14 cellular contexts compared by ENCODE assay signal in the genomic region with DNA sequence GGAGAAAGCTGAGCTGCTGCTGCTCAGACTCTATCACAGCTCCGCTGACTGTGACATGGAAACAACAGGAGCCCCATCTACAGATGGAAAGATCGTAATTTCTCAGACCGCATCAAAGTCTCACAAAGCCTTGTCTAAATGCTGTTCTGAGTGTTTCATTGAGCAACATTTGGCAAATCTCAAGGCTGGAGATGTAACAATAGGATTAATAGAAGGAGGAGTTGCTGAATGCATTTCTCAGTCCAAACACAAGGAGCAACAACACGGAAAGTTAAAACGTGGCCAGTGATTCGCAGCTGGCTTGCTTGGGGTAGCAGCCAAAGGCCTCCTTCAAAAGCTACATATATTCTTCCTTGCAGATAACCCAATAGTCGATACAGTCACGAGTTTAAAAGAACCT. TPM values are rescaled to one million over a fixed set of nuclear protein-coding genes. Genes with fewer than 3 reads are reported as not detected.
DNase-seq lines count a peak whose midpoint lies in the region; ATAC-seq, FAIRE-seq and TF ChIP-seq lines count a peak whose summit lies in the region.
"Had no signal": no experiment of that assay in that cellular context is flagged by ENCODE, and none has a peak within 500 bp of the region (broad histone marks: within the 10 kb centered on the region; RNA-seq: fewer than 3 reads in every experiment).

No MANE protein-coding gene starts in this region.

- H3K4me2 ChIP-seq in keratinocyte (ENCODE audit: control insufficient read depth, extremely low read depth, insufficient read depth, low read depth, low read length) (peak overlapping the region; percentile 27), MM.1S (ENCODE audit: low read depth, low read length) (no peak overlapping the region)

- H3K9ac ChIP-seq in keratinocyte (ENCODE audit: control insufficient read depth, extremely low read depth, insufficient read depth, low read length) (no peak overlapping the region), MM.1S (ENCODE audit: low read length) (no peak overlapping the region)

- FAIRE-seq in keratinocyte (lab: Jason Lieb, UNC): no peak

- dilution Hi-C loops in keratinocyte (cut with MboI; ENCODE audit: extremely low pct_ligation_motif_present, low sequenced_read_pairs): no loop called here

- H3K9me3 ChIP-seq in keratinocyte (ENCODE audit: control insufficient read depth, low read depth, low read length) (no peaks in the 10 kb centered on the region), aorta (ENCODE audit: control insufficient read depth, low read length) (no peaks in the 10 kb centered on the region), MM.1S (replicated peaks; ENCODE audit: insufficient read depth, low read length) (no peaks in the 10 kb centered on the region)
- H3K9me3 ChIP-seq: tibial nerve had no signal

- no peaks in the 10 kb centered on the region for H3K79me2 ChIP-seq in keratinocyte (ENCODE audit: control insufficient read depth, insufficient read depth, low read length)
- H3K79me2 ChIP-seq in MM.1S (ENCODE audit: low read length): no peaks in the 10 kb centered on the region

- intact Hi-C loops in Right ventricle myocardium inferior (cut with DNase I): no loop called here
- intact Hi-C loops in cardiac septum (cut with DNase I): no loop called here
- intact Hi-C loops in aorta (cut with DNase I): no loop called here

- no peaks in the 10 kb centered on the region for H3K9me2 ChIP-seq in MM.1S (replicated peaks; ENCODE audit: insufficient read depth, low read length)

- no peaks in the 10 kb centered on the region for H4K20me1 ChIP-seq in keratinocyte (ENCODE audit: control insufficient read depth, extremely low read depth, insufficient read depth, low read length)
- no peaks in the 10 kb centered on the region for H4K20me1 ChIP-seq in MM.1S (ENCODE audit: insufficient read depth, low read length)

- H3K27me3 ChIP-seq in keratinocyte (ENCODE audit: control insufficient read depth, extremely low read depth, insufficient read depth, low read length): no peaks in the 10 kb centered on the region
- H3K27me3 ChIP-seq in aorta (ENCODE audit: control insufficient read depth in 1 of 2, insufficient read depth in 2 of 2, low read length in 1 of 2): no peaks in the 10 kb centered on the region
- H3K27me3 ChIP-seq in MM.1S (replicated peaks; ENCODE audit: insufficient read depth, low read length): no peaks in the 10 kb centered on the region
- H3K27me3 ChIP-seq: tibial nerve had no signal

- ATAC-seq in Right ventricle myocardium inferior: peak; percentile 74
- ATAC-seq in aorta (ENCODE audit: low FRiP score): peak; percentile 59
- no peak for ATAC-seq in HG03565 (IDR thresholded peaks at IDR 0.05; ENCODE audit: unreplicated experiment)

- DNase-seq in Right ventricle myocardium inferior (ENCODE audit: missing footprints): no peak
- no peak for DNase-seq in cardiac septum (ENCODE audit: low spot score)
- DNase-seq in cardiac fibroblast (ENCODE audit: low read depth in 2 of 2): peak; percentile 51 to 54
- no peak for DNase-seq in keratinocyte (ENCODE audit: low read depth, low spot score)
- DNase-seq in aorta: no peak
- DNase-seq in NCI-H2171 (lab: John Stamatoyannopoulos, UW): no peak
- DNase-seq in MM.1S: no peak
- DNase-seq: activated CD4-positive, alpha-beta T cell treated with anti-CD3 and anti-CD28 coated beads for 1 hour; EL; head of caudate nucleus; NCI-H1417 treated with DMSO at 0.1 percent for 48 hours; posterior cingulate gyrus had no signal

- H3K4me3 ChIP-seq in cardiac fibroblast (replicated peaks in 1 of 2; ENCODE audit: low read depth in 2 of 2, low read length in 2 of 2): no peak overlapping the region
- H3K4me3 ChIP-seq in keratinocyte (ENCODE audit: control insufficient read depth in 2 of 3, extremely low read depth in 1 of 3, insufficient read depth in 2 of 3, low read depth in 1 of 3, low read length in 3 of 3): no peak overlapping the region
- H3K4me3 ChIP-seq in aorta (ENCODE audit: low read length in 2 of 2): no peak overlapping the region
- no peak overlapping the region for H3K4me3 ChIP-seq in MM.1S (ENCODE audit: low read length)
- H3K4me3 ChIP-seq: tibial nerve had no signal

- WGBS in aorta, 2 donors: 56 to 62% methylated on average over 8 of the region's 8 CpGs

- H3K27ac ChIP-seq in keratinocyte (ENCODE audit: control insufficient read depth, insufficient read depth, low read length) (no peak overlapping the region), aorta (ENCODE audit: low read depth in 1 of 2, low read length in 2 of 2) (no peak overlapping the region), MM.1S (ENCODE audit: low read length) (no peak overlapping the region)

- H3K36me3 ChIP-seq in keratinocyte (ENCODE audit: control insufficient read depth in 2 of 2, extremely low read depth in 1 of 2, insufficient read depth in 2 of 2, low read length in 2 of 2): no peaks in the 10 kb centered on the region
- no peaks in the 10 kb centered on the region for H3K36me3 ChIP-seq in aorta (ENCODE audit: control insufficient read depth in 1 of 2, insufficient read depth in 2 of 2, low read length in 1 of 2)
- no peaks in the 10 kb centered on the region for H3K36me3 ChIP-seq in MM.1S (replicated peaks; ENCODE audit: insufficient read depth, low read length)
- H3K36me3 ChIP-seq: tibial nerve had no signal

- no peaks in the 10 kb centered on the region for H3K9me1 ChIP-seq in keratinocyte (ENCODE audit: control insufficient read depth, extremely low read depth, insufficient read depth, low read length)

- H3F3A ChIP-seq in MM.1S (ENCODE audit: insufficient read depth, low read length): no peaks in the 10 kb centered on the region

- H3K4me1 ChIP-seq in keratinocyte (ENCODE audit: control insufficient read depth, extremely low read depth, insufficient read depth, low read length): peaks cover 4% of the 10 kb centered on the region
- no peaks in the 10 kb centered on the region for H3K4me1 ChIP-seq in aorta (ENCODE audit: control insufficient read depth in 1 of 2, insufficient read depth in 2 of 2, low read length in 2 of 2)
- H3K4me1 ChIP-seq in MM.1S (ENCODE audit: low read length): no peaks in the 10 kb centered on the region
- H3K4me1 ChIP-seq: tibial nerve had no signal

- H2AFZ ChIP-seq in keratinocyte (ENCODE audit: control insufficient read depth, low read length) (peak overlapping the region; percentile 1), MM.1S (ENCODE audit: low read length) (no peak overlapping the region)

- TF ChIP-seq CTCF in cardiac fibroblast (IDR thresholded peaks at IDR 0.05; ENCODE audit: low read depth, low read length): no peak
- TF ChIP-seq CTCF in keratinocyte (optimal IDR thresholded peaks at IDR 0.05 in 1 of 3, IDR thresholded peaks at IDR 0.05 in 1 of 3, conservative IDR thresholded peaks at IDR 0.05 in 1 of 3; ENCODE audit: extremely low read depth in 1 of 3, insufficient read depth in 2 of 3, low read length in 3 of 3): peak in 1 of 3 experiments; percentile 9
- TF ChIP-seq CTCF in MM.1S (IDR thresholded peaks at IDR 0.05; ENCODE audit: low read length): no peak

RNA-seq across cellular contexts. Expression of a gene that starts 55.7 kb away (rescaled TPM):
- total RNA-seq in Right ventricle myocardium inferior (22.3 TPM), cardiac septum (20.3 TPM), aorta (10 to 100 TPM in 1 of 2 donors, 1 to 10 TPM in 1; 8.4 to 10.3 TPM)
- polyA plus RNA-seq in keratinocyte (10.4 to 19.9 TPM (median 18.3 TPM) in 3 replicates), aorta (10 to 100 TPM; 16.8 TPM)
- 11.6 TPM for polyA plus RNA-seq in keratinocyte (2011; ENCODE audit: low read depth)
- 11.2 and 11.6 TPM in 2 replicates for polyA plus RNA-seq in keratinocyte (2011; cell fraction: cytosol; rRNA removed)
- 4.1 and 4.4 TPM in 2 replicates for polyA plus RNA-seq in keratinocyte (2011; cell fraction: nucleus; rRNA removed)
- 13.5 and 17.4 TPM in 2 replicates for polyA plus RNA-seq in keratinocyte (2012; ENCODE audit: low replicate concordance)
- polyA minus RNA-seq in keratinocyte: 3.4 to 3.9 TPM (median 3.5 TPM) in 3 replicates
- 13.2 TPM for polyA minus RNA-seq in keratinocyte (2011; cell fraction: cytosol; rRNA and poly(A)+ RNA removed)
- 2.1 and 2.5 TPM in 2 replicates for polyA minus RNA-seq in keratinocyte (2011; cell fraction: nucleus; rRNA and poly(A)+ RNA removed)

RNA-seq across cellular contexts. Expression of a gene that starts 55.8 kb away (rescaled TPM):
- total RNA-seq in Right ventricle myocardium inferior (0.38 TPM), cardiac septum (0.65 TPM), aorta (1 to 10 TPM in 1 of 2 donors, under 1 TPM in 1; 0.91 to 2.3 TPM)
- polyA plus RNA-seq in keratinocyte (1.4 to 13.4 TPM (median 8.7 TPM) in 3 replicates), aorta (under 1 TPM in 1 of 2 donors, not detected in 1; 0.51 TPM)
- 0.09 TPM for polyA plus RNA-seq in keratinocyte (2011; ENCODE audit: low read depth)
- 2.4 and 5.5 TPM in 2 replicates for polyA plus RNA-seq in keratinocyte (2011; cell fraction: cytosol; rRNA removed)
- 1.5 and 2.2 TPM in 2 replicates for polyA plus RNA-seq in keratinocyte (2011; cell fraction: nucleus; rRNA removed)
- polyA plus RNA-seq in keratinocyte (2012; ENCODE audit: low replicate concordance): 7.3 TPM in 1 of 2 replicates, not detected in the other
- 1.7 to 8.5 TPM (median 2.5 TPM) in 3 replicates for polyA minus RNA-seq in keratinocyte
- polyA minus RNA-seq in keratinocyte (2011; cell fraction: cytosol; rRNA and poly(A)+ RNA removed): 3.1 TPM
- 0.62 and 0.74 TPM in 2 replicates for polyA minus RNA-seq in keratinocyte (2011; cell fraction: nucleus; rRNA and poly(A)+ RNA removed)

Comparison
In these comparisons a context has a peak if more than half of its experiments do, and no peak if none do; other contexts are left out.
1. DNase-seq: peak in cardiac fibroblast (2 of 2); none in Right ventricle myocardium inferior (single experiment), cardiac septum (single experiment), keratinocyte (single experiment), aorta (0 of 2), NCI-H2171 (single experiment) and MM.1S (single experiment).